ENCODE assay signal across 8 cellular contexts in the genomic region with DNA sequence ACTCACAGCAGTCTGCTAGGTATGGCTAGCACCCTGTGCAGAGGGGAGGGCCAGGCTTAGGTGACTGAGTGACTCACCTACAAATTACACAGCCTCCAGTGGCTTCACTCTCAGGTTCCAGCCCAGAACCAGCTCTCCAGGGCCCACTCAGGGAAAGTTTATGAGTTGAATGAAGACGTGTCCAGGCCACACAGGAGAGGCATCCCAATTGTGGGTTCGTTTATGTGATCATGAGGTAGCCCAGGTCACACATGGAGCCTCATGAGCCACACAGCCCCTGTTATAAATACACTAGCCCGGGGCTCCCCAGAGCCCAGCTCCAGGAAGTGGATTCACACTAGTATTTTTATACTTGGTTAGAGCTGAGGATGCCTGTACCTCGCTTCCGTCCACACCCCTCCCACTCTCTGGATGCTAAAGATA. TPM values are rescaled to one million over a fixed set of nuclear protein-coding genes. Genes with fewer than 3 reads are reported as not detected.
DNase-seq lines count a peak whose midpoint lies in the region; ATAC-seq and TF ChIP-seq lines count a peak whose summit lies in the region.
"Not testable (repeated sequence)": the region's sequence is repeated elsewhere in the genome, so short reads cannot be mapped to it uniquely, and the experiment has no call there.
"Had no signal": no experiment of that assay in that cellular context is flagged by ENCODE, and none has a peak within 500 bp of the region (broad histone marks: within the 10 kb centered on the region; RNA-seq: fewer than 3 reads in every experiment).

No MANE protein-coding gene starts in this region.

- intact Hi-C loops in HCT116 (cut with micrococcal nuclease); left lung (cut with DNase I): not testable (repeated sequence)

- not testable (repeated sequence) for H3K4me3 Mint-ChIP-seq in activated CD8-positive, alpha-beta memory T cell treated with anti-CD3 and anti-CD28 coated beads, Interleukin-2, amount 10 ng/mL, durations not matched to agents 7 days and 5 days

- H3K27me3 ChIP-seq in HCT116 (ENCODE audit: insufficient read depth, low read length); left lung: not testable (repeated sequence)

- TF ChIP-seq RAD21 in HCT116 (IDR thresholded peaks at IDR 0.05; ENCODE audit: low read depth) = not testable (repeated sequence)

- H3K27ac ChIP-seq in HCT116 (ENCODE audit: low read depth, low read length); left lung: not testable (repeated sequence)

- not testable (repeated sequence) for H3K36me3 ChIP-seq in HCT116 (ENCODE audit: control insufficient read depth in 1 of 2, insufficient read depth in 2 of 2, low read length in 2 of 2); left lung

- not testable (repeated sequence) for H3K27me3 Mint-ChIP-seq in activated CD8-positive, alpha-beta memory T cell treated with anti-CD3 and anti-CD28 coated beads, Interleukin-2, amount 10 ng/mL, durations not matched to agents 7 days and 5 days

- H3K4me2 ChIP-seq in HCT116 (ENCODE audit: low read length) = not testable (repeated sequence)

- H4K20me1 ChIP-seq in HCT116 (ENCODE audit: insufficient read depth) = not testable (repeated sequence)

- H3K36me3 Mint-ChIP-seq in activated CD8-positive, alpha-beta memory T cell treated with anti-CD3 and anti-CD28 coated beads, Interleukin-2, amount 10 ng/mL, durations not matched to agents 7 days and 5 days = not testable (repeated sequence)

- CTCF ChIA-PET in HCT116 (lab: Charles Lee); activated CD8-positive, alpha-beta memory T cell treated with anti-CD3 and anti-CD28 coated beads, Interleukin-2, amount 10 ng/mL, durations not matched to agents 7 days and 5 days (lab: Charles Lee): not testable (repeated sequence)

- H3K9me3 Mint-ChIP-seq in activated CD8-positive, alpha-beta memory T cell treated with anti-CD3 and anti-CD28 coated beads, Interleukin-2, amount 10 ng/mL, durations not matched to agents 7 days and 5 days (ENCODE audit: low read depth) = not testable (repeated sequence)

- not testable (repeated sequence) for H2AFZ ChIP-seq in HCT116 (ENCODE audit: low read depth, low read length, poor library complexity, severe bottlenecking)

- not testable (repeated sequence) for H3K4me3 ChIP-seq in HCT116 (replicated peaks in 1 of 2; ENCODE audit: low read depth in 1 of 2, low read length in 2 of 2); left lung

- not testable (repeated sequence) for DNase-seq in HCT116 (ENCODE audit: low read depth, low spot score); activated CD8-positive, alpha-beta memory T cell treated with anti-CD3 and anti-CD28 coated beads, Interleukin-2, amount 10 ng/mL, durations not matched to agents 7 days and 5 days; left lung

- not testable (repeated sequence) for H3K4me1 ChIP-seq in HCT116 (ENCODE audit: control insufficient read depth in 1 of 2, insufficient read depth in 2 of 2, low read length in 2 of 2); left lung

- not testable (repeated sequence) for H3K9ac ChIP-seq in HCT116 (ENCODE audit: low read length)

- POLR2A ChIA-PET in HCT116 (lab: Charles Lee) = not testable (repeated sequence)

- TF ChIP-seq CTCF in HCT116 (IDR thresholded peaks at IDR 0.05 in 2 of 3, conservative IDR thresholded peaks at IDR 0.05 in 1 of 3; ENCODE audit: borderline replicate concordance in 1 of 3, insufficient read depth in 1 of 3, low read depth in 2 of 3, low read length in 2 of 3); left lung (IDR thresholded peaks at IDR 0.05): not testable (repeated sequence)

- RAD21 ChIA-PET in HCT116 (lab: Charles Lee; ENCODE audit: low non-redundant PET in 1 of 2, low total read pairs in 2 of 2, uncharacterized antibody in 2 of 2, unreplicated experiment in 2 of 2) = not testable (repeated sequence)

- not testable (repeated sequence) for H3K9me3 ChIP-seq in HCT116 (ENCODE audit: control insufficient read depth in 1 of 2, insufficient read depth in 1 of 2, low read depth in 1 of 2, low read length in 2 of 2); left lung

- ATAC-seq in GM18867 (IDR thresholded peaks at IDR 0.05; ENCODE audit: unreplicated experiment) (peak; percentile 60), GM21367 (IDR thresholded peaks at IDR 0.05; ENCODE audit: unreplicated experiment) (peak; percentile 42), HCT116 (peak; percentile 52), HG03175 (IDR thresholded peaks at IDR 0.05; ENCODE audit: unreplicated experiment) (peak; percentile 68), HG03571 (IDR thresholded peaks at IDR 0.05; ENCODE audit: unreplicated experiment) (peak; percentile 69), left lung (peak; percentile 63)
- peak; percentile 86 for ATAC-seq in activated CD8-positive, alpha-beta memory T cell treated with anti-CD3 and anti-CD28 coated beads, Interleukin-2, amount 10 ng/mL, durations not matched to agents 7 days and 5 days

- not testable (repeated sequence) for H3K79me2 ChIP-seq in HCT116 (ENCODE audit: insufficient read depth, low read length)

- H3K4me1 Mint-ChIP-seq in activated CD8-positive, alpha-beta memory T cell treated with anti-CD3 and anti-CD28 coated beads, Interleukin-2, amount 10 ng/mL, durations not matched to agents 7 days and 5 days = not testable (repeated sequence)

- TF ChIP-seq POLR2A in HCT116 (IDR thresholded peaks at IDR 0.05; ENCODE audit: borderline replicate concordance, extremely low read depth, insufficient read depth, insufficient read length) = not testable (repeated sequence)

- not testable (repeated sequence) for BruUV-seq in HCT116 (replicated peaks; lab: Mats Ljungman, UMichigan)

- not testable (repeated sequence) for H3K9me2 ChIP-seq in HCT116 (ENCODE audit: insufficient read depth)

- H3K27ac Mint-ChIP-seq in activated CD8-positive, alpha-beta memory T cell treated with anti-CD3 and anti-CD28 coated beads, Interleukin-2, amount 10 ng/mL, durations not matched to agents 7 days and 5 days = not testable (repeated sequence)

RNA-seq across cellular contexts. Expression of a gene that starts 27.5 kb away (rescaled TPM):
- total RNA-seq in HCT116 (2021; ENCODE audit: unreplicated experiment) = 22.7 TPM
- 15.2 and 17.1 TPM in 2 replicates for polyA plus RNA-seq in HCT116 (2012)
- total RNA-seq in activated CD8-positive, alpha-beta memory T cell treated with anti-CD3 and anti-CD28 coated beads, Interleukin-2, amount 10 ng/mL, durations not matched to agents 7 days and 5 days = 10 to 100 TPM; 40.4 to 53.1 TPM
- total RNA-seq in left lung = 10 to 100 TPM; 12.6 to 13.4 TPM

RNA-seq across cellular contexts. Expression of a gene that starts 27.7 kb away (rescaled TPM):
- total RNA-seq in HCT116 (2021; ENCODE audit: unreplicated experiment) = 24.5 TPM
- 19.8 and 25.7 TPM in 2 replicates for polyA plus RNA-seq in HCT116 (2012)
- total RNA-seq in activated CD8-positive, alpha-beta memory T cell treated with anti-CD3 and anti-CD28 coated beads, Interleukin-2, amount 10 ng/mL, durations not matched to agents 7 days and 5 days = 10 to 100 TPM; 86.6 to 90.8 TPM
- total RNA-seq in left lung = 10 to 100 TPM; 19.1 to 22.2 TPM

RNA-seq across cellular contexts. Expression of a gene that starts 46.5 kb away (rescaled TPM):
- total RNA-seq in HCT116 (2021; ENCODE audit: unreplicated experiment) (19.8 TPM), left lung (10 to 100 TPM; 33.4 to 45.0 TPM)
- 19.2 and 21.1 TPM in 2 replicates for polyA plus RNA-seq in HCT116 (2012)
- total RNA-seq in activated CD8-positive, alpha-beta memory T cell treated with anti-CD3 and anti-CD28 coated beads, Interleukin-2, amount 10 ng/mL, durations not matched to agents 7 days and 5 days = under 1 TPM; 0.23 to 0.33 TPM
- polyA plus RNA-seq: naive thymus-derived CD4-positive, alpha-beta T cell had no signal

RNA-seq across cellular contexts. Expression of a gene that starts 52.1 kb away (rescaled TPM):
- total RNA-seq in HCT116 (2021; ENCODE audit: unreplicated experiment) (32.6 TPM), left lung (10 to 100 TPM; 46.3 to 47.6 TPM)
- polyA plus RNA-seq in HCT116 (2012) = 33.4 and 36.1 TPM in 2 replicates
- 10 to 100 TPM; 60.2 to 60.6 TPM for total RNA-seq in activated CD8-positive, alpha-beta memory T cell treated with anti-CD3 and anti-CD28 coated beads, Interleukin-2, amount 10 ng/mL, durations not matched to agents 7 days and 5 days

Comparison
In these comparisons a context has a peak if more than half of its experiments do, and no peak if none do; other contexts are left out.
1. RNA of a gene that starts 46.5 kb away (total RNA-seq): 33.4 to 45.0 TPM in left lung and 19.8 TPM in HCT116 (single experiment); 0.23 to 0.33 TPM in activated CD8-positive, alpha-beta memory T cell treated with anti-CD3 and anti-CD28 coated beads, Interleukin-2, amount 10 ng/mL, durations not matched to agents 7 days and 5 days; every median in the first group is over 10 times any median in the second.
2. Peak in every context shown above with its lines, with median percentiles within 50 percentile points of each other: ATAC-seq.